20 cellular contexts compared by ENCODE assay signal in the genomic region with DNA sequence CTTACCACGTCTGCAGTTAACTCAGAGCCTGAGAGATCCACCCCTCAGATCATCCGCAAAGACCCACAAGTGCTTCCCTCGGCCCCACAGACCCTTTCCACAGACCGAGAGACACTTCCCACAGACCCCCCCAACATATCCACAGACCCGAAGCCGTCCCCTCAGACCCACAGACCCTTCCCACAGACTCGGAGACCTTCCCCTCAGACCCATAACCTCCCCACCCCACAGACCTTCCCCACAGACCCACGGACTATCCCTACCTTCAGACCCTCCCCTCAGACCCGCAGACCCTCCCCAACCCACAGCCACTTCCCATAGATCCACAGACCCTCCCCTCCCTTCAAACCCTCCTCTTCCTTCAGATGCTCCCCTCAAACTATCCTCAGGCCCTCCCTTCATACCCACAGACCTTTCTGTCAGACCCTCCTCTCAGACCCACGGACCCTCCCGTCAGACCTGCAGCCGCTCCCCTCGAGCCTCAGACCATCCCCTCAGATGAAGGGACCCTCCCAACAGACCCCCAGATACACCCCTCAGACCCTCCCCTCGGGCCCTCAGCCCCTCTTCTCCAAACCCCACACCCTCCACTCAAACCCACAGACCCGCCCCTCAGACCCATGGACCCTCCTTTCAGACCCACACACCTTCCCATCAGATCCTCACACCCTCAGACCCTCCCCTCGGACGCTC. TPM values are rescaled to one million over a fixed set of nuclear protein-coding genes. Genes with fewer than 3 reads are reported as not detected.
DNase-seq lines count a peak whose midpoint lies in the region; ATAC-seq and TF ChIP-seq lines count a peak whose summit lies in the region.
"Had no signal": no experiment of that assay in that cellular context is flagged by ENCODE, and none has a peak within 500 bp of the region (broad histone marks: within the 10 kb centered on the region; RNA-seq: fewer than 3 reads in every experiment).

No MANE protein-coding gene starts in this region.

- no CpG with 5 or more reads among the region's 17 CpGs for WGBS in H9 (ENCODE audit: extremely low coverage, insufficient read length, low lambda C conversion rate)
- WGBS in sigmoid colon, 2 donors = 79 to 84% methylated on average over 17 of the region's 17 CpGs

- DNase-seq in H9 = no peak
- DNase-seq in RWPE2 (ENCODE audit: low spot score) = peak; percentile 34
- DNase-seq in islet precursor cell = peak; percentile 45
- peak; percentile 49 for DNase-seq in sigmoid colon
- DNase-seq in OCI-M1 (lab: John Stamatoyannopoulos, UW) = no peak
- no peak for DNase-seq in DMS79 (lab: John Stamatoyannopoulos, UW)
- DNase-seq: activated CD4-positive, CD25-positive, alpha-beta regulatory T cell treated with anti-CD3 and anti-CD28 coated beads, Interleukin-2, amount 50 U/mL, for 72 hours; anterior cingulate cortex; GM23248; MV-4-11; NCI-H1436 treated with DMSO at 0.1 percent for 48 hours; NCI-H446; NCI-H774; T-helper 2 cell had no signal

- no peak overlapping the region for H3K4me3 ChIP-seq in RWPE2 (ENCODE audit: severe bottlenecking)
- no peak overlapping the region for H3K4me3 ChIP-seq in sigmoid colon
- H3K4me3 ChIP-seq: GM23248, hepatocyte, psoas muscle had no signal

- no peak overlapping the region for H4K8ac ChIP-seq in H9 (replicated peaks; ENCODE audit: insufficient read length, low read depth, low read length)

- no peak for TF ChIP-seq POLR2A in sigmoid colon (IDR thresholded peaks at IDR 0.05)

- H2BK15ac ChIP-seq in H9 (ENCODE audit: low read depth, low read length) = no peak overlapping the region

- no peak overlapping the region for H3T11ph ChIP-seq in H9 (ENCODE audit: low read length)

- H3K79me2 ChIP-seq in H9 (ENCODE audit: insufficient read depth, low read length) = no peaks in the 10 kb centered on the region
- H3K79me2 ChIP-seq: hepatocyte had no signal

- 0 out of 2 replicates have a peak, but pooled peaks cover 2% of the 10 kb centered on the region for H3K4me1 ChIP-seq in H9 (ENCODE audit: insufficient read depth, low read length)
- H3K4me1 ChIP-seq in RWPE2 (ENCODE audit: insufficient read depth, poor library complexity, severe bottlenecking) = no peaks in the 10 kb centered on the region
- peaks cover 0 to 7% (median 5%) of the 10 kb centered on the region in 4 donors for H3K4me1 ChIP-seq in sigmoid colon
- H3K4me1 ChIP-seq: psoas muscle had no signal

- no peak overlapping the region for H2BK20ac ChIP-seq in H9 (ENCODE audit: low read depth, low read length, poor library complexity, severe bottlenecking)

- H3K9me3 ChIP-seq in H9 (ENCODE audit: control insufficient read depth, low read depth, low read length) (no peaks in the 10 kb centered on the region), RWPE2 (ENCODE audit: severe bottlenecking) (no peaks in the 10 kb centered on the region), sigmoid colon (no peaks in the 10 kb centered on the region)
- H3K9me3 ChIP-seq: neutrophil, psoas muscle had no signal

- H3K9me3 Mint-ChIP-seq in H9 = no peaks in the 10 kb centered on the region

- no peak overlapping the region for H4K91ac ChIP-seq in H9 (ENCODE audit: insufficient read length, low read depth, low read length)

- no peak overlapping the region for H3K4me2 ChIP-seq in H9 (ENCODE audit: insufficient read depth, insufficient read length, low read length)
- H3K4me2 ChIP-seq: hepatocyte had no signal

- intact Hi-C loops in sigmoid colon (cut with DNase I) = loop anchor here (5.0 kb wide), 1 partner anchor 107 kb away; no protein-coding TSS in a partner anchor

- H3K9ac ChIP-seq in H9 (ENCODE audit: extremely low read depth, insufficient read length, low read length) = no peak overlapping the region
- H3K9ac ChIP-seq: GM23248 had no signal

- peaks cover 1% of the 10 kb centered on the region; the same call in 1 of the 2 replicates for H3K27me3 Mint-ChIP-seq in H9 (ENCODE audit: low read depth)

- no peak for TF ChIP-seq EP300 in sigmoid colon (IDR thresholded peaks at IDR 0.05)

- H3K27ac ChIP-seq in H9 (ENCODE audit: insufficient read length, low read depth, low read length) = no peak overlapping the region
- no peak overlapping the region for H3K27ac ChIP-seq in RWPE2 (ENCODE audit: poor library complexity, severe bottlenecking)
- no peak overlapping the region for H3K27ac ChIP-seq in sigmoid colon
- H3K27ac ChIP-seq: GM23248, hepatocyte, neutrophil, psoas muscle had no signal

- peaks cover 10 to 18% of the 10 kb centered on the region in 2 experiments for H3K4me1 Mint-ChIP-seq in H9

- H3K27ac Mint-ChIP-seq in H9 = peak overlapping the region in 2 of 3 experiments; percentile 34 to 68; a peak in 1 of 7 replicates
- H3K27ac Mint-ChIP-seq: activated naive CD8-positive, alpha-beta T cell had no signal

- no peak overlapping the region for H3K4ac ChIP-seq in H9 (ENCODE audit: low read depth, low read length)

- H3K18ac ChIP-seq in H9 (ENCODE audit: insufficient read length, low read depth, low read length) = no peak overlapping the region

- ATAC-seq in RWPE2 (ENCODE audit: low read depth) = no peak
- no peak for ATAC-seq in HG02970 (IDR thresholded peaks at IDR 0.05; ENCODE audit: low FRiP score, unreplicated experiment)
- ATAC-seq: psoas muscle had no signal

- no peak overlapping the region for H2AFZ ChIP-seq in H9 (ENCODE audit: low read length)
- H2AFZ ChIP-seq: GM23248, hepatocyte had no signal

- no peak overlapping the region for H2BK12ac ChIP-seq in H9 (ENCODE audit: insufficient read length, low read depth, low read length)

- no peak overlapping the region for H3K23ac ChIP-seq in H9 (ENCODE audit: insufficient read length, low read depth, low read length)

- H2BK120ac ChIP-seq in H9 (ENCODE audit: low read depth, low read length, poor library complexity, severe bottlenecking) = no peak overlapping the region

- no peak overlapping the region for H2AK5ac ChIP-seq in H9 (ENCODE audit: insufficient read length, low read length)

- H3K79me1 ChIP-seq in H9 (ENCODE audit: insufficient read depth, low read depth, low read length, poor library complexity, severe bottlenecking) = no peaks in the 10 kb centered on the region

- TF ChIP-seq CTCF in H9 (conservative IDR thresholded peaks at IDR 0.05) (no peak), RWPE2 (IDR thresholded peaks at IDR 0.05; ENCODE audit: poor library complexity, severe bottlenecking) (no peak), sigmoid colon (IDR thresholded peaks at IDR 0.05) (no peak)

- no peak overlapping the region for H3K56ac ChIP-seq in H9 (ENCODE audit: insufficient read length, low read depth, low read length)

- no peaks in the 10 kb centered on the region for H3K23me2 ChIP-seq in H9 (ENCODE audit: insufficient read length, low read depth, low read length, poor library complexity, severe bottlenecking)

- no peak overlapping the region for H3K4me3 Mint-ChIP-seq in H9
- H3K4me3 Mint-ChIP-seq: activated naive CD8-positive, alpha-beta T cell; CD14-positive monocyte had no signal

- H3K36me3 ChIP-seq in RWPE2 (ENCODE audit: low read depth) = no peaks in the 10 kb centered on the region
- no peaks in the 10 kb centered on the region for H3K36me3 ChIP-seq in sigmoid colon
- H3K36me3 ChIP-seq: neutrophil had no signal

- no peak overlapping the region for H4K5ac ChIP-seq in H9 (ENCODE audit: insufficient read length, low read depth, low read length)

- H3K27me3 ChIP-seq in H9 (ENCODE audit: insufficient read depth, low read length) (no peaks in the 10 kb centered on the region), RWPE2 (ENCODE audit: insufficient read depth, poor library complexity, severe bottlenecking) (peaks cover 6% of the 10 kb centered on the region), sigmoid colon (no peaks in the 10 kb centered on the region)
- H3K27me3 ChIP-seq: hepatocyte had no signal

- H4K20me1 ChIP-seq in H9 (ENCODE audit: control insufficient read depth, insufficient read depth, insufficient read length) = no peaks in the 10 kb centered on the region

- no peak overlapping the region for H3K14ac ChIP-seq in H9 (ENCODE audit: insufficient read depth, low read length)

- no peak overlapping the region for H2BK5ac ChIP-seq in H9 (ENCODE audit: insufficient read length, low read length)

- no peaks in the 10 kb centered on the region for H3K36me3 Mint-ChIP-seq in H9 (ENCODE audit: insufficient read depth in 1 of 3, low read depth in 3 of 3)
- H3K36me3 Mint-ChIP-seq: activated naive CD8-positive, alpha-beta T cell; CD14-positive monocyte had no signal

RNA-seq across cellular contexts. Expression of gene TFDP1, which starts 20.1 kb away (rescaled TPM):
- total RNA-seq in H9 (2021) (109 and 111 TPM in 2 replicates), sigmoid colon (10 to 100 TPM; 26.5 to 46.0 (median 33.8) TPM)
- polyA plus RNA-seq in sigmoid colon = 10 to 100 TPM; 40.2 to 57.1 (median 54.6) TPM

Comparison
In these comparisons a context has a peak if more than half of its experiments do, and no peak if none do; other contexts are left out.
1. DNase-seq: peak in RWPE2 (single experiment), islet precursor cell (single experiment) and sigmoid colon (single experiment); none in H9 (single experiment), OCI-M1 (single experiment) and DMS79 (single experiment).